Comparison of ENCODE assay signal across 1 cellular context in genomic region chr7:18590259-18590658, GRCh38.
TF ChIP-seq lines count a peak whose summit lies in the region.

No MANE protein-coding gene starts in this region.

TF ChIP-seq in endothelial cell of umbilical vein, 7 proteins besides CTCF, POLR2A, EP300 and RAD21:
- TF ChIP-seq MYC (IDR thresholded peaks at IDR 0.05; ENCODE audit: low read depth, low read length) (no peak), JUN (IDR thresholded peaks at IDR 0.05; ENCODE audit: borderline replicate concordance, insufficient read depth, insufficient read length, low read depth) (no peak), POLR2AphosphoS5 (IDR thresholded peaks at IDR 0.05; ENCODE audit: insufficient read depth, low read depth, low read length) (no peak), EZH2 (IDR thresholded peaks at IDR 0.05; ENCODE audit: borderline replicate concordance, low read depth, low read length, severe bottlenecking) (no peak), GATA2 (IDR thresholded peaks at IDR 0.05; ENCODE audit: insufficient read depth, insufficient read length, low read depth, low read length) (no peak), FOS (IDR thresholded peaks at IDR 0.05; ENCODE audit: borderline replicate concordance, insufficient read depth, low read length) (no peak), MAX (IDR thresholded peaks at IDR 0.05; ENCODE audit: insufficient read depth, insufficient read length) (no peak)
